ENCODE assay signal across 15 cellular contexts in the genomic region with DNA sequence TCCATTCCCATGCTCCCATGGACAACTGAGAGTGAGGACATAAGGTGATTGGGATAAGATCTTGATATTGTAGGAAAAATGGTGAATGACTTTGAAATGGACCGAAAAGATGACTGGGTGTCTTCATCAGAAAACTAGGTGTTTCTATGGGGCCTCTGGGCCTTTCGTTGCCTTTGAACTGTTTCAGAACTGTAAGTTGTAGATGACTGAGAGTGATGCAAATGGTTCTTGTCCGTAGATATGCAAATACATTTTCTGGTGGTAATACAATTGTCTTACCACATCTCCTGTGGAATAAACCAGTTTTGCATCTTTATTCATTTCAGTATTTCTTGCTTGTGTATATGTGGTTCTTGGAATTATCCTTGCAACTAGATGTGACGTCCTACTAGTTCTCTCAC. TPM values are rescaled to one million over a fixed set of nuclear protein-coding genes. Genes with fewer than 3 reads are reported as not detected.
DNase-seq lines count a peak whose midpoint lies in the region; ATAC-seq and TF ChIP-seq lines count a peak whose summit lies in the region.
"Had no signal": no experiment of that assay in that cellular context is flagged by ENCODE, and none has a peak within 500 bp of the region (broad histone marks: within the 10 kb centered on the region; RNA-seq: fewer than 3 reads in every experiment).

No MANE protein-coding gene starts in this region.

- peaks cover 7% of the 10 kb centered on the region for H3K36me3 Mint-ChIP-seq in natural killer cell treated with Interleukin-12 subunit alpha and Interleukin-12 subunit beta and Interleukin-15 and Interleukin-18, amount 100 ng/mL, for 72 hours
- no peaks in the 10 kb centered on the region for H3K36me3 Mint-ChIP-seq in natural killer cell
- H3K36me3 Mint-ChIP-seq in stimulated activated naive B cell treated with anti-CD40 and anti-IgM and Interleukin-4, amounts not matched to agents 10 μg/mL and 1 μg/mL and 100 μg/mL, for 72 hours = peaks cover 0 to 3% of the 10 kb centered on the region in 2 donors

- peaks cover 42 to 77% of the 10 kb centered on the region in 2 donors for H3K4me1 Mint-ChIP-seq in natural killer cell treated with Interleukin-12 subunit alpha and Interleukin-12 subunit beta and Interleukin-15 and Interleukin-18, amount 100 ng/mL, for 72 hours (ENCODE audit: low read depth in 2 of 2)
- peaks cover 0 to 11% of the 10 kb centered on the region in 2 donors for H3K4me1 Mint-ChIP-seq in natural killer cell
- peaks cover 20 to 39% of the 10 kb centered on the region in 2 donors for H3K4me1 Mint-ChIP-seq in stimulated activated naive B cell treated with anti-CD40 and anti-IgM and Interleukin-4, amounts not matched to agents 10 μg/mL and 1 μg/mL and 100 μg/mL, for 72 hours

- peak; percentile 68 to 72 for ATAC-seq in natural killer cell treated with Interleukin-12 subunit alpha and Interleukin-12 subunit beta and Interleukin-15 and Interleukin-18, amount 100 ng/mL, for 72 hours
- ATAC-seq in natural killer cell = no peak
- peak; percentile 35 for ATAC-seq in HG02571 (IDR thresholded peaks at IDR 0.05; ENCODE audit: unreplicated experiment)
- peak; percentile 43 for ATAC-seq in HG03565 (IDR thresholded peaks at IDR 0.05; ENCODE audit: unreplicated experiment)
- peak; percentile 57 to 66 for ATAC-seq in stimulated activated naive B cell treated with anti-CD40 and anti-IgM and Interleukin-4, amounts not matched to agents 10 μg/mL and 1 μg/mL and 100 μg/mL, for 72 hours (replicated peaks)
- no peak for ATAC-seq in HG03469 (IDR thresholded peaks at IDR 0.05; ENCODE audit: unreplicated experiment)

- H3K27me3 Mint-ChIP-seq in natural killer cell treated with Interleukin-12 subunit alpha and Interleukin-12 subunit beta and Interleukin-15 and Interleukin-18, amount 100 ng/mL, for 72 hours = peaks cover 0 to 2% of the 10 kb centered on the region in 2 donors
- no peaks in the 10 kb centered on the region for H3K27me3 Mint-ChIP-seq in natural killer cell (ENCODE audit: low read depth in 2 of 2)
- peaks cover 23 to 32% of the 10 kb centered on the region in 2 donors for H3K27me3 Mint-ChIP-seq in stimulated activated naive B cell treated with anti-CD40 and anti-IgM and Interleukin-4, amounts not matched to agents 10 μg/mL and 1 μg/mL and 100 μg/mL, for 72 hours

- no peaks in the 10 kb centered on the region for H3K9me3 Mint-ChIP-seq in natural killer cell treated with Interleukin-12 subunit alpha and Interleukin-12 subunit beta and Interleukin-15 and Interleukin-18, amount 100 ng/mL, for 72 hours
- no peaks in the 10 kb centered on the region for H3K9me3 Mint-ChIP-seq in natural killer cell
- peaks cover 0 to 2% of the 10 kb centered on the region in 2 donors for H3K9me3 Mint-ChIP-seq in stimulated activated naive B cell treated with anti-CD40 and anti-IgM and Interleukin-4, amounts not matched to agents 10 μg/mL and 1 μg/mL and 100 μg/mL, for 72 hours

- intact Hi-C loops in natural killer cell (cut with micrococcal nuclease) = no loop called here

- H3K4me3 Mint-ChIP-seq in natural killer cell treated with Interleukin-12 subunit alpha and Interleukin-12 subunit beta and Interleukin-15 and Interleukin-18, amount 100 ng/mL, for 72 hours = peak overlapping the region; percentile 90
- no peak overlapping the region for H3K4me3 Mint-ChIP-seq in natural killer cell
- H3K4me3 Mint-ChIP-seq in stimulated activated naive B cell treated with anti-CD40 and anti-IgM and Interleukin-4, amounts not matched to agents 10 μg/mL and 1 μg/mL and 100 μg/mL, for 72 hours = peak overlapping the region; percentile 48 to 53

- DNase-seq in natural killer cell treated with Interleukin-12 subunit alpha and Interleukin-12 subunit beta and Interleukin-15 and Interleukin-18, amount 100 ng/mL, for 72 hours (ENCODE audit: low spot score) = no peak
- DNase-seq in natural killer cell = no peak
- no peak for DNase-seq in stimulated activated naive B cell treated with anti-CD40 and anti-IgM and Interleukin-4, amounts not matched to agents 10 μg/mL and 1 μg/mL and 100 μg/mL, for 72 hours
- DNase-seq in cortex of kidney (lab: John Stamatoyannopoulos, UW) = no peak
- DNase-seq in hypothalamus (lab: John Stamatoyannopoulos, UW) = no peak
- DNase-seq: GF-D8; H7; KBM-7; NCI-H2227 treated with DMSO at 0.1 percent for 48 hours; stimulated activated CD4-positive, alpha-beta T cell treated with anti-CD3 and anti-CD28 coated beads, Interleukin-12 subunit alpha, Interleukin-12 subunit beta, amount 100 ng/mL, for 4 hours had no signal

- TF ChIP-seq CTCF in natural killer cell (IDR thresholded peaks at IDR 0.05) = no peak

- peak overlapping the region; percentile 91 to 100 for H3K27ac Mint-ChIP-seq in natural killer cell treated with Interleukin-12 subunit alpha and Interleukin-12 subunit beta and Interleukin-15 and Interleukin-18, amount 100 ng/mL, for 72 hours
- no peak overlapping the region for H3K27ac Mint-ChIP-seq in natural killer cell
- peak overlapping the region; percentile 88 for H3K27ac Mint-ChIP-seq in stimulated activated naive B cell treated with anti-CD40 and anti-IgM and Interleukin-4, amounts not matched to agents 10 μg/mL and 1 μg/mL and 100 μg/mL, for 72 hours

RNA-seq across cellular contexts. Expression of a gene that starts 16.0 kb away (rescaled TPM):
- total RNA-seq in natural killer cell treated with Interleukin-12 subunit alpha and Interleukin-12 subunit beta and Interleukin-15 and Interleukin-18, amount 100 ng/mL, for 72 hours = not detected
- total RNA-seq in natural killer cell = not detected
- total RNA-seq: cardiac muscle cell, H7 had no signal

RNA-seq across cellular contexts. Expression of a gene that starts 40.3 kb away (rescaled TPM):
- not detected for total RNA-seq in natural killer cell treated with Interleukin-12 subunit alpha and Interleukin-12 subunit beta and Interleukin-15 and Interleukin-18, amount 100 ng/mL, for 72 hours
- not detected for total RNA-seq in natural killer cell
- total RNA-seq: activated CD8-positive, alpha-beta memory T cell treated with anti-CD3 and anti-CD28 coated beads for 36 hours; cardiac muscle cell; H7 had no signal

Comparison
In these comparisons a context has a peak if more than half of its experiments do, and no peak if none do; other contexts are left out.
1. ATAC-seq: peak in natural killer cell treated with Interleukin-12 subunit alpha and Interleukin-12 subunit beta and Interleukin-15 and Interleukin-18, amount 100 ng/mL, for 72 hours (2 of 2), HG02571 (single experiment), HG03565 (single experiment) and stimulated activated naive B cell treated with anti-CD40 and anti-IgM and Interleukin-4, amounts not matched to agents 10 μg/mL and 1 μg/mL and 100 μg/mL, for 72 hours (2 of 2); none in natural killer cell (0 of 3) and HG03469 (single experiment).
2. H3K27ac Mint-ChIP-seq: peak in natural killer cell treated with Interleukin-12 subunit alpha and Interleukin-12 subunit beta and Interleukin-15 and Interleukin-18, amount 100 ng/mL, for 72 hours (2 of 2) and stimulated activated naive B cell treated with anti-CD40 and anti-IgM and Interleukin-4, amounts not matched to agents 10 μg/mL and 1 μg/mL and 100 μg/mL, for 72 hours (single experiment); none in natural killer cell (0 of 2).